1 cellular context compared by ENCODE assay signal in the genomic region with DNA sequence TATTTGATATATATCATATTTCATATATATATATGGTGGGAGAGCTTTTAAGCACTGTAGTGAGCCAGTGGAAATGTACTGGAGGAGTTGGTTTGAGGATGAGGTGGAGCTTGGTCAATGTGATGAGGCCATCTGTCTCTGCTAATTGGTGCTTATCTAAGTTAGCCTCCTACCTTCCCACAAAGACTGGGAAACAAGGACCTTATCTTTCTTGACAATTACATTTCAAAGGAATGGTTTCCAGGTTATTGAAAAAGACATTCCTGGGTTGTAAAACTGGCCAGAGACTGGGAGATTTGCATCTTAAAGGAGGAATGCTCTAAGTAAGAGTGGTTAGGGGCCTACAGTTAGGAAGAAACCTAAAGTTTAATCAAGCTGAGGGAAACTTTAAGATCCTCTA.
TF ChIP-seq lines count a peak whose summit lies in the region.

No MANE protein-coding gene starts in this region.

TF ChIP-seq in H1, 55 proteins besides CTCF, POLR2A, EP300 and RAD21 (continued from another document):
- TF ChIP-seq, protein P1, sequence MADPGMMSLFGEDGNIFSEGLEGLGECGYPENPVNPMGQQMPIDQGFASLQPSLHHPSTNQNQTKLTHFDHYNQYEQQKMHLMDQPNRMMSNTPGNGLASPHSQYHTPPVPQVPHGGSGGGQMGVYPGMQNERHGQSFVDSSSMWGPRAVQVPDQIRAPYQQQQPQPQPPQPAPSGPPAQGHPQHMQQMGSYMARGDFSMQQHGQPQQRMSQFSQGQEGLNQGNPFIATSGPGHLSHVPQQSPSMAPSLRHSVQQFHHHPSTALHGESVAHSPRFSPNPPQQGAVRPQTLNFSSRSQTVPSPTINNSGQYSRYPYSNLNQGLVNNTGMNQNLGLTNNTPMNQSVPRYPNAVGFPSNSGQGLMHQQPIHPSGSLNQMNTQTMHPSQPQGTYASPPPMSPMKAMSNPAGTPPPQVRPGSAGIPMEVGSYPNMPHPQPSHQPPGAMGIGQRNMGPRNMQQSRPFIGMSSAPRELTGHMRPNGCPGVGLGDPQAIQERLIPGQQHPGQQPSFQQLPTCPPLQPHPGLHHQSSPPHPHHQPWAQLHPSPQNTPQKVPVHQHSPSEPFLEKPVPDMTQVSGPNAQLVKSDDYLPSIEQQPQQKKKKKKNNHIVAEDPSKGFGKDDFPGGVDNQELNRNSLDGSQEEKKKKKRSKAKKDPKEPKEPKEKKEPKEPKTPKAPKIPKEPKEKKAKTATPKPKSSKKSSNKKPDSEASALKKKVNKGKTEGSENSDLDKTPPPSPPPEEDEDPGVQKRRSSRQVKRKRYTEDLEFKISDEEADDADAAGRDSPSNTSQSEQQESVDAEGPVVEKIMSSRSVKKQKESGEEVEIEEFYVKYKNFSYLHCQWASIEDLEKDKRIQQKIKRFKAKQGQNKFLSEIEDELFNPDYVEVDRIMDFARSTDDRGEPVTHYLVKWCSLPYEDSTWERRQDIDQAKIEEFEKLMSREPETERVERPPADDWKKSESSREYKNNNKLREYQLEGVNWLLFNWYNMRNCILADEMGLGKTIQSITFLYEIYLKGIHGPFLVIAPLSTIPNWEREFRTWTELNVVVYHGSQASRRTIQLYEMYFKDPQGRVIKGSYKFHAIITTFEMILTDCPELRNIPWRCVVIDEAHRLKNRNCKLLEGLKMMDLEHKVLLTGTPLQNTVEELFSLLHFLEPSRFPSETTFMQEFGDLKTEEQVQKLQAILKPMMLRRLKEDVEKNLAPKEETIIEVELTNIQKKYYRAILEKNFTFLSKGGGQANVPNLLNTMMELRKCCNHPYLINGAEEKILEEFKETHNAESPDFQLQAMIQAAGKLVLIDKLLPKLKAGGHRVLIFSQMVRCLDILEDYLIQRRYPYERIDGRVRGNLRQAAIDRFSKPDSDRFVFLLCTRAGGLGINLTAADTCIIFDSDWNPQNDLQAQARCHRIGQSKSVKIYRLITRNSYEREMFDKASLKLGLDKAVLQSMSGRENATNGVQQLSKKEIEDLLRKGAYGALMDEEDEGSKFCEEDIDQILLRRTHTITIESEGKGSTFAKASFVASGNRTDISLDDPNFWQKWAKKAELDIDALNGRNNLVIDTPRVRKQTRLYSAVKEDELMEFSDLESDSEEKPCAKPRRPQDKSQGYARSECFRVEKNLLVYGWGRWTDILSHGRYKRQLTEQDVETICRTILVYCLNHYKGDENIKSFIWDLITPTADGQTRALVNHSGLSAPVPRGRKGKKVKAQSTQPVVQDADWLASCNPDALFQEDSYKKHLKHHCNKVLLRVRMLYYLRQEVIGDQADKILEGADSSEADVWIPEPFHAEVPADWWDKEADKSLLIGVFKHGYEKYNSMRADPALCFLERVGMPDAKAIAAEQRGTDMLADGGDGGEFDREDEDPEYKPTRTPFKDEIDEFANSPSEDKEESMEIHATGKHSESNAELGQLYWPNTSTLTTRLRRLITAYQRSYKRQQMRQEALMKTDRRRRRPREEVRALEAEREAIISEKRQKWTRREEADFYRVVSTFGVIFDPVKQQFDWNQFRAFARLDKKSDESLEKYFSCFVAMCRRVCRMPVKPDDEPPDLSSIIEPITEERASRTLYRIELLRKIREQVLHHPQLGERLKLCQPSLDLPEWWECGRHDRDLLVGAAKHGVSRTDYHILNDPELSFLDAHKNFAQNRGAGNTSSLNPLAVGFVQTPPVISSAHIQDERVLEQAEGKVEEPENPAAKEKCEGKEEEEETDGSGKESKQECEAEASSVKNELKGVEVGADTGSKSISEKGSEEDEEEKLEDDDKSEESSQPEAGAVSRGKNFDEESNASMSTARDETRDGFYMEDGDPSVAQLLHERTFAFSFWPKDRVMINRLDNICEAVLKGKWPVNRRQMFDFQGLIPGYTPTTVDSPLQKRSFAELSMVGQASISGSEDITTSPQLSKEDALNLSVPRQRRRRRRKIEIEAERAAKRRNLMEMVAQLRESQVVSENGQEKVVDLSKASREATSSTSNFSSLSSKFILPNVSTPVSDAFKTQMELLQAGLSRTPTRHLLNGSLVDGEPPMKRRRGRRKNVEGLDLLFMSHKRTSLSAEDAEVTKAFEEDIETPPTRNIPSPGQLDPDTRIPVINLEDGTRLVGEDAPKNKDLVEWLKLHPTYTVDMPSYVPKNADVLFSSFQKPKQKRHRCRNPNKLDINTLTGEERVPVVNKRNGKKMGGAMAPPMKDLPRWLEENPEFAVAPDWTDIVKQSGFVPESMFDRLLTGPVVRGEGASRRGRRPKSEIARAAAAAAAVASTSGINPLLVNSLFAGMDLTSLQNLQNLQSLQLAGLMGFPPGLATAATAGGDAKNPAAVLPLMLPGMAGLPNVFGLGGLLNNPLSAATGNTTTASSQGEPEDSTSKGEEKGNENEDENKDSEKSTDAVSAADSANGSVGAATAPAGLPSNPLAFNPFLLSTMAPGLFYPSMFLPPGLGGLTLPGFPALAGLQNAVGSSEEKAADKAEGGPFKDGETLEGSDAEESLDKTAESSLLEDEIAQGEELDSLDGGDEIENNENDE (IDR thresholded peaks at IDR 0.05; ENCODE audit: insufficient replicate concordance, low read length), result peak; percentile 88
- TF ChIP-seq HDAC6 (IDR thresholded peaks at IDR 0.05; ENCODE audit: low read depth, low read length) (no peak), KDM1A (IDR thresholded peaks at IDR 0.05; ENCODE audit: borderline replicate concordance, low read length) (no peak), NANOG (IDR thresholded peaks at IDR 0.05; ENCODE audit: insufficient read depth, low read depth, low read length, poor library complexity, severe bottlenecking) (peak; percentile 60), HDAC2 (IDR thresholded peaks at IDR 0.05; ENCODE audit: borderline replicate concordance in 1 of 2, low read depth in 2 of 2, low read length in 2 of 2) (0 out of 4 replicates have a peak, but pooled peaks of 1 of the 2 experiments have one; percentile 67), PHF8 (conservative IDR thresholded peaks at IDR 0.05; ENCODE audit: low read depth, low read length) (no peak), GABPA (IDR thresholded peaks at IDR 0.05; ENCODE audit: borderline replicate concordance, insufficient read depth, low read length) (no peak), SP2 (IDR thresholded peaks at IDR 0.05; ENCODE audit: low read length) (no peak), EZH2 (IDR thresholded peaks at IDR 0.05; ENCODE audit: low read depth, low read length, severe bottlenecking) (no peak), SP1 (IDR thresholded peaks at IDR 0.05; ENCODE audit: low read depth, low read length) (peak; percentile 87), POLR2AphosphoS5 (IDR thresholded peaks at IDR 0.05; ENCODE audit: low read depth, low read length) (peak; percentile 94), GTF2F1 (IDR thresholded peaks at IDR 0.05; ENCODE audit: borderline replicate concordance, low read depth, low read length) (no peak), ASH2L (IDR thresholded peaks at IDR 0.05; ENCODE audit: low read length) (no peak), SUZ12 (IDR thresholded peaks at IDR 0.05; ENCODE audit: low read length) (no peak), RFX5 (IDR thresholded peaks at IDR 0.05; ENCODE audit: borderline replicate concordance, low read depth, low read length) (no peak), CHD2 (IDR thresholded peaks at IDR 0.05; ENCODE audit: low read length) (no peak), TCF12 (IDR thresholded peaks at IDR 0.05; ENCODE audit: low read depth, low read length) (peak; percentile 99), RNF2 (IDR thresholded peaks at IDR 0.05; ENCODE audit: borderline replicate concordance, low read depth, low read length, missing control alignments, poor library complexity, severe bottlenecking) (no peak), SP4 (IDR thresholded peaks at IDR 0.05; ENCODE audit: low read length) (no peak), BCL11A (IDR thresholded peaks at IDR 0.05; ENCODE audit: low read depth in 2 of 2, low read length in 2 of 2) (no peak), POU5F1 (IDR thresholded peaks at IDR 0.05; ENCODE audit: low read depth, low read length) (peak; percentile 74; the same call in 1 of the 2 replicates), SIX5 (IDR thresholded peaks at IDR 0.05; ENCODE audit: low read depth, low read length) (no peak), TAF7 (optimal IDR thresholded peaks at IDR 0.05; ENCODE audit: borderline replicate concordance, low read depth, low read length) (no peak), RXRA (IDR thresholded peaks at IDR 0.05; ENCODE audit: insufficient read depth, low read depth, low read length) (peak; percentile 55; the same call in 1 of the 2 replicates), MAFK (IDR thresholded peaks at IDR 0.05; ENCODE audit: low read depth, low read length) (no peak), JUND (IDR thresholded peaks at IDR 0.05; ENCODE audit: low read length) (no peak), TEAD4 (IDR thresholded peaks at IDR 0.05; ENCODE audit: low read depth, low read length) (peak; percentile 92), CHD1 (IDR thresholded peaks at IDR 0.05; ENCODE audit: low read depth, low read length) (no peak), RBBP5 (IDR thresholded peaks at IDR 0.05; ENCODE audit: borderline replicate concordance, low read depth, low read length) (no peak), KDM4A (IDR thresholded peaks at IDR 0.05; ENCODE audit: low read depth, low read length, severe bottlenecking) (no peak), ZNF274 (IDR thresholded peaks at IDR 0.05; ENCODE audit: borderline replicate concordance, extremely low read depth, low read length) (peak; percentile 60), SAP30 (IDR thresholded peaks at IDR 0.05; ENCODE audit: insufficient read depth, insufficient replicate concordance, low read length) (no peak), SRF (IDR thresholded peaks at IDR 0.05; ENCODE audit: low read depth, low read length) (no peak), JUN (IDR thresholded peaks at IDR 0.05; ENCODE audit: low read depth, low read length) (peak; percentile 60; the same call in 1 of the 2 replicates), SIRT6 (IDR thresholded peaks at IDR 0.05; ENCODE audit: low read length) (no peak), TBP (IDR thresholded peaks at IDR 0.05; ENCODE audit: low read depth, low read length) (no peak), CEBPB (IDR thresholded peaks at IDR 0.05; ENCODE audit: low read depth, low read length) (no peak), SIN3A (conservative IDR thresholded peaks at IDR 0.05 in 1 of 2, IDR thresholded peaks at IDR 0.05 in 1 of 2; ENCODE audit: low read depth in 1 of 2, low read length in 2 of 2) (no peak)
- TF ChIP-seq, protein P2, sequence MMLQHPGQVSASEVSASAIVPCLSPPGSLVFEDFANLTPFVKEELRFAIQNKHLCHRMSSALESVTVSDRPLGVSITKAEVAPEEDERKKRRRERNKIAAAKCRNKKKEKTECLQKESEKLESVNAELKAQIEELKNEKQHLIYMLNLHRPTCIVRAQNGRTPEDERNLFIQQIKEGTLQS (IDR thresholded peaks at IDR 0.05; ENCODE audit: insufficient read depth, low read depth, low read length), result no peak
- TF ChIP-seq, protein P3, sequence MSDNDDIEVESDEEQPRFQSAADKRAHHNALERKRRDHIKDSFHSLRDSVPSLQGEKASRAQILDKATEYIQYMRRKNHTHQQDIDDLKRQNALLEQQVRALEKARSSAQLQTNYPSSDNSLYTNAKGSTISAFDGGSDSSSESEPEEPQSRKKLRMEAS (IDR thresholded peaks at IDR 0.05), result no peak
